ENCODE assay signal across 1 cellular context in genomic region chr3:80733522-80734176, GRCh38.
TF ChIP-seq lines count a peak whose summit lies in the region.

No MANE protein-coding gene starts in this region.

TF ChIP-seq in H1, 55 proteins besides CTCF, POLR2A, EP300 and RAD21 (continued from another document):
- no peak for TF ChIP-seq USF2 (IDR thresholded peaks at IDR 0.05; ENCODE audit: low read length)
- TF ChIP-seq CREB1 (IDR thresholded peaks at IDR 0.05): no peak
- TF ChIP-seq SP1 (IDR thresholded peaks at IDR 0.05; ENCODE audit: low read depth, low read length): no peak
